31 cellular contexts compared by ENCODE assay signal in the genomic region with DNA sequence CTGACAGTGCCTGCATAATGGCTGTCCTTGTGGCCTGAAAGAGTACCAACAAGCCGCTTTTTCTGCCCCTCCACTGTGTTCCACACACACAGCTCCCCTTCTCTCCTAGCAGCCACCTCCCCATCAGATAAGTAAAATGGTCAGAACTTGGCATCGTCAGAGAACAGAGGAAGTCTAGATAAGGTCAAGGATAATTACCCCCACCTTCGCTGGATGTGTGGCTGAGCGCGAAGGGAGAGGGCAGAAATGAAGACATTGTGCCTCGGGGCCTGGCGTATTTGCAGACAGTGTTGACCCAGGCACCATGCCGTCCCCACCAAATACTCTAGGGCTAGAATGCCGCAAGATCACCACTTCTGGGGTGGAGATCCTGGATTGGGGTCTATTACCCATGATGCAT.
"Had no signal": no experiment of that assay in that cellular context is flagged by ENCODE, and none has a peak within 500 bp of the region (broad histone marks: within the 10 kb centered on the region; RNA-seq: fewer than 3 reads in every experiment).

No MANE protein-coding gene starts in this region.

- H2AFZ ChIP-seq: PC-9 had no signal

- H3K27ac ChIP-seq: brain microvascular endothelial cell, PC-9, RWPE1, VCaP had no signal

- ATAC-seq: activated CD8-positive, alpha-beta memory T cell treated with anti-CD3 and anti-CD28 coated beads, Interleukin-2, amount 10 ng/mL, durations not matched to agents 7 days and 5 days; activated naive CD4-positive, alpha-beta T cell treated with anti-CD3 and anti-CD28 coated beads, Interleukin-2, amount 50 U/mL, for 72 hours; Right ventricle myocardium inferior had no signal

- DNase-seq: activated B cell treated with CpG ODN at 0.5 μM for 24 hours; activated CD4-positive, alpha-beta memory T cell treated with anti-CD3 and anti-CD28 coated beads, Interleukin-2, amount 10 ng/mL, durations not matched to agents 7 days and 5 days; activated CD4-positive, alpha-beta T cell treated with anti-CD3 and anti-CD28 coated beads for 1 hour; activated CD4-positive, alpha-beta T cell treated with anti-CD3 and anti-CD28 coated beads for 48 hours; activated CD8-positive, alpha-beta memory T cell treated with anti-CD3 and anti-CD28 coated beads for 24 hours; activated CD8-positive, alpha-beta memory T cell treated with anti-CD3 and anti-CD28 coated beads, Interleukin-2, amount 10 ng/mL, durations not matched to agents 7 days and 5 days; activated CD8-positive, alpha-beta memory T cell treated with anti-CD3 and anti-CD28 coated beads, Interleukin-2, amount 50 U/mL, for 48 hours; activated gamma-delta T cell treated with Interleukin-2 at 50 U/mL for 16 hours; activated naive CD4-positive, alpha-beta T cell treated with anti-CD3 and anti-CD28 coated beads for 36 hours; anterior cingulate cortex; brain microvascular endothelial cell; central memory CD4-positive, alpha-beta T cell; Kasumi-1; KG1; MG63; NCI-H1048; NCI-H1105 treated with DMSO at 0.1 percent for 48 hours; NCI-H1436; NCI-H1694; NCI-H1930; NCI-H345; NCI-H524 treated with DMSO at 0.1 percent for 48 hours; NCI-H748 treated with DMSO at 0.1 percent for 48 hours; SIG-M5 had no signal

- H3K4me2 ChIP-seq: PC-9 had no signal

- H3K4me3 Mint-ChIP-seq: activated B cell treated with CpG ODN at 0.5 μM for 24 hours; activated CD4-positive, alpha-beta memory T cell treated with anti-CD3 and anti-CD28 coated beads, Interleukin-2, amount 10 ng/mL, durations not matched to agents 7 days and 5 days; activated CD8-positive, alpha-beta memory T cell treated with anti-CD3 and anti-CD28 coated beads, Interleukin-2, amount 10 ng/mL, durations not matched to agents 7 days and 5 days; activated naive CD4-positive, alpha-beta T cell treated with anti-CD3 and anti-CD28 coated beads for 36 hours; T-helper 1 cell treated with Interleukin-12 subunit alpha and Interleukin-12 subunit beta and Interleukin-4 antibody, amounts not matched to agents 30 μg/mL and 1 μg/mL, for 36 hours had no signal

- H3K9me3 ChIP-seq: MG63 had no signal

- H3K9me3 Mint-ChIP-seq: activated B cell treated with CpG ODN at 0.5 μM for 24 hours; activated CD4-positive, alpha-beta memory T cell treated with anti-CD3 and anti-CD28 coated beads, Interleukin-2, amount 10 ng/mL, durations not matched to agents 7 days and 5 days; activated naive CD4-positive, alpha-beta T cell treated with anti-CD3 and anti-CD28 coated beads for 36 hours; activated naive CD4-positive, alpha-beta T cell treated with anti-CD3 and anti-CD28 coated beads, Interleukin-2, amount 50 U/mL, for 72 hours; T-helper 1 cell treated with Interleukin-12 subunit alpha and Interleukin-12 subunit beta and Interleukin-4 antibody, amounts not matched to agents 30 μg/mL and 1 μg/mL, for 36 hours had no signal

- H3K27me3 ChIP-seq: brain microvascular endothelial cell, MG63 had no signal

- H3K4me1 Mint-ChIP-seq: activated B cell treated with CpG ODN at 0.5 μM for 24 hours; activated CD4-positive, alpha-beta memory T cell treated with anti-CD3 and anti-CD28 coated beads, Interleukin-2, amount 10 ng/mL, durations not matched to agents 7 days and 5 days had no signal

- H3K27ac Mint-ChIP-seq: activated B cell treated with CpG ODN at 0.5 μM for 24 hours; activated CD4-positive, alpha-beta memory T cell treated with anti-CD3 and anti-CD28 coated beads, Interleukin-2, amount 10 ng/mL, durations not matched to agents 7 days and 5 days; activated CD8-positive, alpha-beta memory T cell treated with anti-CD3 and anti-CD28 coated beads, Interleukin-2, amount 10 ng/mL, durations not matched to agents 7 days and 5 days; activated naive CD4-positive, alpha-beta T cell treated with anti-CD3 and anti-CD28 coated beads for 36 hours; T-helper 1 cell treated with Interleukin-12 subunit alpha and Interleukin-12 subunit beta and Interleukin-4 antibody, amounts not matched to agents 30 μg/mL and 1 μg/mL, for 36 hours had no signal

- FAIRE-seq: RCC 7860 had no signal

- H3K27me3 Mint-ChIP-seq: activated B cell treated with CpG ODN at 0.5 μM for 24 hours; activated CD4-positive, alpha-beta memory T cell treated with anti-CD3 and anti-CD28 coated beads, Interleukin-2, amount 10 ng/mL, durations not matched to agents 7 days and 5 days; activated CD8-positive, alpha-beta memory T cell treated with anti-CD3 and anti-CD28 coated beads, Interleukin-2, amount 10 ng/mL, durations not matched to agents 7 days and 5 days had no signal

- H3K4me3 ChIP-seq: MG63, PC-9 had no signal
